Comparison of ENCODE assay signal across 1 cellular context in genomic region chr7:45122975-45123860, GRCh38.
A peak's percentile ranks its signal among the peaks of the same experiment; 100 is the strongest.
TF ChIP-seq lines count a peak whose summit lies in the region.

No MANE protein-coding gene starts in this region.

TF ChIP-seq in HepG2, 621 proteins besides CTCF, POLR2A, EP300 and RAD21:
- TF ChIP-seq ZNF629 (CRISPR knock-in tag; conservative IDR thresholded peaks at IDR 0.05) (no peak), ZNF687 (CRISPR knock-in tag; IDR thresholded peaks at IDR 0.05) (peak; percentile 28; the same call in 1 of the 2 replicates)
